Comparison of ENCODE assay signal across 20 cellular contexts in genomic region chr12:46785413-46785812, GRCh38. TPM values are rescaled to one million over a fixed set of nuclear protein-coding genes. Genes with fewer than 3 reads are reported as not detected.
"Had no signal": no experiment of that assay in that cellular context is flagged by ENCODE, and none has a peak within 500 bp of the region (broad histone marks: within the 10 kb centered on the region; RNA-seq: fewer than 3 reads in every experiment).

No MANE protein-coding gene starts in this region.

- H3K9me3 ChIP-seq: lower lobe of right lung, upper lobe of right lung had no signal

- H3K9me3 Mint-ChIP-seq: activated T-cell treated with anti-CD3 and anti-CD28 coated beads, Interleukin-2, amount 50 U/mL, for 24 hours; activated T-helper 17 cell treated with anti-CD3 and anti-CD28 coated beads, Interleukin-2, amount 50 U/mL, for 72 hours; endodermal cell; neural progenitor cell had no signal

- H3K4me2 ChIP-seq: neural progenitor cell had no signal

- H2AFZ ChIP-seq: neural progenitor cell had no signal

- H3K4me3 ChIP-seq: lower lobe of right lung, neural progenitor cell, upper lobe of right lung had no signal

- H3K9ac ChIP-seq: neural progenitor cell had no signal

- ATAC-seq: activated T-helper 17 cell treated with anti-CD3 and anti-CD28 coated beads, Interleukin-2, amount 50 U/mL, for 72 hours; lower lobe of right lung; naive thymus-derived CD4-positive, alpha-beta T cell; stimulated activated naive CD8-positive, alpha-beta T cell treated with anti-CD3 and anti-CD28 coated beads, Interleukin-15, Interleukin-2, amounts not matched to agents 100 U/mL and 50 U/mL, for 24 hours; upper lobe of right lung had no signal

- H3K36me3 ChIP-seq: lower lobe of right lung, neural progenitor cell, upper lobe of right lung had no signal

- H3K36me3 Mint-ChIP-seq: activated naive CD8-positive, alpha-beta T cell; naive thymus-derived CD4-positive, alpha-beta T cell; neural progenitor cell had no signal

- H3K27me3 Mint-ChIP-seq: progenitor cell of endocrine pancreas had no signal

- H3K27me3 ChIP-seq: neural progenitor cell, upper lobe of right lung had no signal

- FAIRE-seq: bronchial epithelial cell had no signal

- H3K27ac ChIP-seq: lower lobe of right lung, neural progenitor cell, upper lobe of right lung had no signal

- H3K27ac Mint-ChIP-seq: activated naive CD8-positive, alpha-beta T cell; activated T-cell treated with anti-CD3 and anti-CD28 coated beads, Interleukin-2, amount 50 U/mL, for 24 hours; activated T-helper 17 cell treated with anti-CD3 and anti-CD28 coated beads, Interleukin-2, amount 50 U/mL, for 72 hours; endodermal cell; naive thymus-derived CD4-positive, alpha-beta T cell; neural progenitor cell; progenitor cell of endocrine pancreas had no signal

- H3K4me1 Mint-ChIP-seq: endodermal cell, neural progenitor cell had no signal

- DNase-seq: activated CD4-positive, alpha-beta T cell treated with anti-CD3 and anti-CD28 coated beads for 1 hour; activated T-cell treated with anti-CD3 and anti-CD28 coated beads, Interleukin-2, amount 50 U/mL, for 24 hours; amniotic stem cell; cerebellar nuclear complex; cortex of kidney; endodermal cell; lower lobe of right lung; naive thymus-derived CD4-positive, alpha-beta T cell; stimulated activated CD4-positive, alpha-beta T cell treated with anti-CD3 and anti-CD28 coated beads, Interleukin-12 subunit alpha, Interleukin-12 subunit beta, amount 100 ng/mL, for 4 hours; stimulated activated CD4-positive, alpha-beta T cell treated with anti-CD3 and anti-CD28 coated beads, Interleukin-4, amount 100 ng/mL, for 4 hours; stimulated activated naive CD8-positive, alpha-beta T cell treated with anti-CD3 and anti-CD28 coated beads, Interleukin-15, Interleukin-2, amounts not matched to agents 100 U/mL and 50 U/mL, for 24 hours; T-helper 1 cell; upper lobe of right lung had no signal

- H3K4me3 Mint-ChIP-seq: activated naive CD8-positive, alpha-beta T cell; activated T-cell treated with anti-CD3 and anti-CD28 coated beads, Interleukin-2, amount 50 U/mL, for 24 hours; activated T-helper 17 cell treated with anti-CD3 and anti-CD28 coated beads, Interleukin-2, amount 50 U/mL, for 72 hours; endodermal cell; naive thymus-derived CD4-positive, alpha-beta T cell; neural progenitor cell had no signal

- H3K4me1 ChIP-seq: lower lobe of right lung, neural progenitor cell, upper lobe of right lung had no signal

RNA-seq across cellular contexts. Expression of gene SLC38A4, which starts 40.4 kb away (rescaled TPM):
- total RNA-seq: glomerular endothelial cell; kidney epithelial cell; naive thymus-derived CD4-positive, alpha-beta T cell had no signal
- polyA plus RNA-seq: naive thymus-derived CD4-positive, alpha-beta T cell had no signal
